ENCODE assay signal across 22 cellular contexts in genomic region chr13:49326222-49326917, GRCh38.
A peak's percentile ranks its signal among the peaks of the same experiment; 100 is the strongest.
DNase-seq lines count a peak whose midpoint lies in the region; ATAC-seq, FAIRE-seq and TF ChIP-seq lines count a peak whose summit lies in the region.
"Had no signal": no experiment of that assay in that cellular context is flagged by ENCODE, and none has a peak within 500 bp of the region (broad histone marks: within the 10 kb centered on the region; RNA-seq: fewer than 3 reads in every experiment).

No MANE protein-coding gene starts in this region.

- CTCF ChIA-PET in GM12878 (lab: Yijun Ruan, JAX) = no interaction called here

- TF ChIP-seq EP300 in GM12878 (IDR thresholded peaks at IDR 0.05; ENCODE audit: borderline replicate concordance in 1 of 2, control insufficient read depth in 1 of 2, low read depth in 2 of 2, low read length in 2 of 2) = no peak

- in situ Hi-C loops in GM12878 (cut with MboI) = no loop called here

- 74% methylated on average over 7 of the region's 7 CpGs for WGBS in GM12878 (ENCODE audit: insufficient coverage, insufficient replicate concordance, low lambda C conversion rate, missing lambda C conversion rate)
- 45 to 54% methylated on average over 7 of the region's 7 CpGs for WGBS in testis, 2 donors

- SMC1A ChIA-PET in GM12878 (lab: Charles Lee; ENCODE audit: uncharacterized antibody, unreplicated experiment) = no interaction called here

- DNase-seq in activated CD4-positive, alpha-beta T cell treated with anti-CD3 and anti-CD28 coated beads, Interleukin-2, amount 10 ng/mL, durations not matched to agents 24 days and 14 days = peak; percentile 50
- DNase-seq in activated CD4-positive, alpha-beta T cell treated with anti-CD3 and anti-CD28 coated beads for 48 hours = no peak
- no peak for DNase-seq in GM12878 (ENCODE audit: low read depth, low spot score)
- peak; percentile 50 for DNase-seq in testis
- no peak for DNase-seq in SIG-M5 (lab: John Stamatoyannopoulos, UW)
- DNase-seq: AML-193, GM23248, NCI-H1417 treated with DMSO at 0.1 percent for 48 hours, NCI-H1930, NCI-H226, NCI-H524 treated with DMSO at 0.1 percent for 48 hours, PC-9 had no signal

- intact Hi-C loops in activated CD4-positive, alpha-beta T cell treated with anti-CD3 and anti-CD28 coated beads, Interleukin-2, amount 10 ng/mL, durations not matched to agents 24 days and 14 days (cut with micrococcal nuclease) = no loop called here
- intact Hi-C loops in GM12878 (cut with micrococcal nuclease; ENCODE audit: unreplicated experiment) (no loop called here), testis (cut with DNase I; ENCODE audit: low total_unique reads) (no loop called here)

- no peaks in the 10 kb centered on the region for H3K79me2 ChIP-seq in GM12878 (ENCODE audit: control insufficient read depth, insufficient read depth, low read length)

- H3K36me3 Mint-ChIP-seq in activated CD4-positive, alpha-beta T cell treated with anti-CD3 and anti-CD28 coated beads, Interleukin-2, amount 10 ng/mL, durations not matched to agents 24 days and 14 days (ENCODE audit: low read depth) = no peaks in the 10 kb centered on the region
- H3K36me3 Mint-ChIP-seq in stimulated activated memory B cell treated with anti-CD40 and anti-IgM and Interleukin-4, amounts not matched to agents 10 μg/mL and 1 μg/mL and 100 μg/mL, for 72 hours = no peaks in the 10 kb centered on the region

- no peaks in the 10 kb centered on the region for H4K20me1 ChIP-seq in GM12878 (ENCODE audit: control insufficient read depth, insufficient read depth)

- no peaks in the 10 kb centered on the region for H3K27me3 ChIP-seq in GM12878 (replicated peaks in 1 of 2; ENCODE audit: control insufficient read depth in 2 of 2, insufficient read depth in 2 of 2, low read length in 1 of 2)
- no peaks in the 10 kb centered on the region for H3K27me3 ChIP-seq in layer of hippocampus (ENCODE audit: control insufficient read depth, insufficient read depth, low read length)
- no peaks in the 10 kb centered on the region for H3K27me3 ChIP-seq in testis

- H3K9ac ChIP-seq in GM12878 (ENCODE audit: control insufficient read depth, insufficient read depth, low read length) = no peak overlapping the region
- H3K9ac ChIP-seq: GM23248, KMS-11 had no signal

- no peak for TF ChIP-seq CTCF in GM12878 (IDR thresholded peaks at IDR 0.05 in 2 of 3, conservative IDR thresholded peaks at IDR 0.05 in 1 of 3; ENCODE audit: control insufficient read depth in 2 of 3, extremely low read depth in 1 of 3, insufficient read depth in 1 of 3, low read depth in 3 of 3, low read length in 3 of 3)
- TF ChIP-seq CTCF in testis (IDR thresholded peaks at IDR 0.05) = no peak

- TF ChIP-seq POLR2A in GM12878 (IDR thresholded peaks at IDR 0.05; ENCODE audit: low read depth, low read length) (no peak), testis (IDR thresholded peaks at IDR 0.05) (no peak)

- RAD21 ChIA-PET in GM12878 (lab: Charles Lee; ENCODE audit: unreplicated experiment) = no interaction called here

- no peak for FAIRE-seq in GM12878 (lab: Jason Lieb, UNC)
- FAIRE-seq: D721Med, GM12892, GM18507 had no signal

- TF ChIP-seq RAD21 in GM12878 (IDR thresholded peaks at IDR 0.05; ENCODE audit: insufficient read depth, low read depth, low read length) = no peak

- ATAC-seq in GM12878 = 0 out of 3 replicates have a peak, but pooled peaks have one; percentile 18
- ATAC-seq in HG03520 (IDR thresholded peaks at IDR 0.05; ENCODE audit: unreplicated experiment) = no peak
- no peak for ATAC-seq in stimulated activated memory B cell treated with anti-CD40 and anti-IgM and Interleukin-4, amounts not matched to agents 10 μg/mL and 1 μg/mL and 100 μg/mL, for 72 hours

- H3K9me3 ChIP-seq in GM12878 (replicated peaks; ENCODE audit: control insufficient read depth, insufficient read depth, low read length) = no peaks in the 10 kb centered on the region
- no peaks in the 10 kb centered on the region for H3K9me3 ChIP-seq in testis

- no TSS peak for BruUV-seq in GM12878 (replicated peaks; lab: Mats Ljungman, UMichigan)

- no peak overlapping the region for H3K27ac ChIP-seq in GM12878 (ENCODE audit: control insufficient read depth, insufficient read depth)
- peak overlapping the region; percentile 30 for H3K27ac ChIP-seq in layer of hippocampus (ENCODE audit: low read depth, low read length)
- peak overlapping the region in 1 of 2 donors; percentile 71 for H3K27ac ChIP-seq in testis
- H3K27ac ChIP-seq: 22Rv1, C4-2B, GM23248, KMS-11, PC-9, RWPE1 had no signal

- no peak overlapping the region for H3K4me2 ChIP-seq in GM12878 (ENCODE audit: control insufficient read depth, insufficient read depth)
- H3K4me2 ChIP-seq: KMS-11, PC-9 had no signal

- no peaks in the 10 kb centered on the region for H3K9me3 Mint-ChIP-seq in activated CD4-positive, alpha-beta T cell treated with anti-CD3 and anti-CD28 coated beads, Interleukin-2, amount 10 ng/mL, durations not matched to agents 24 days and 14 days
- H3K9me3 Mint-ChIP-seq in stimulated activated memory B cell treated with anti-CD40 and anti-IgM and Interleukin-4, amounts not matched to agents 10 μg/mL and 1 μg/mL and 100 μg/mL, for 72 hours = no peaks in the 10 kb centered on the region

- no peaks in the 10 kb centered on the region for H3K27me3 Mint-ChIP-seq in activated CD4-positive, alpha-beta T cell treated with anti-CD3 and anti-CD28 coated beads, Interleukin-2, amount 10 ng/mL, durations not matched to agents 24 days and 14 days
- H3K27me3 Mint-ChIP-seq in stimulated activated memory B cell treated with anti-CD40 and anti-IgM and Interleukin-4, amounts not matched to agents 10 μg/mL and 1 μg/mL and 100 μg/mL, for 72 hours = no peaks in the 10 kb centered on the region

- H3K4me1 Mint-ChIP-seq in activated CD4-positive, alpha-beta T cell treated with anti-CD3 and anti-CD28 coated beads, Interleukin-2, amount 10 ng/mL, durations not matched to agents 24 days and 14 days = peaks cover 1% of the 10 kb centered on the region
- no peaks in the 10 kb centered on the region for H3K4me1 Mint-ChIP-seq in stimulated activated memory B cell treated with anti-CD40 and anti-IgM and Interleukin-4, amounts not matched to agents 10 μg/mL and 1 μg/mL and 100 μg/mL, for 72 hours

- no peak overlapping the region for H3K4me3 Mint-ChIP-seq in activated CD4-positive, alpha-beta T cell treated with anti-CD3 and anti-CD28 coated beads, Interleukin-2, amount 10 ng/mL, durations not matched to agents 24 days and 14 days
- H3K4me3 Mint-ChIP-seq in stimulated activated memory B cell treated with anti-CD40 and anti-IgM and Interleukin-4, amounts not matched to agents 10 μg/mL and 1 μg/mL and 100 μg/mL, for 72 hours = no peak overlapping the region

- POLR2A ChIA-PET in GM12878 (lab: Charles Lee) = no interaction called here

- H3K36me3 ChIP-seq in GM12878 (ENCODE audit: control insufficient read depth in 2 of 2, insufficient read depth in 2 of 2, low read length in 1 of 2) (no peaks in the 10 kb centered on the region), testis (ENCODE audit: low read depth, missing control alignments) (no peaks in the 10 kb centered on the region)

- no peak overlapping the region for H3K27ac Mint-ChIP-seq in activated CD4-positive, alpha-beta T cell treated with anti-CD3 and anti-CD28 coated beads, Interleukin-2, amount 10 ng/mL, durations not matched to agents 24 days and 14 days
- H3K27ac Mint-ChIP-seq in stimulated activated memory B cell treated with anti-CD40 and anti-IgM and Interleukin-4, amounts not matched to agents 10 μg/mL and 1 μg/mL and 100 μg/mL, for 72 hours = no peak overlapping the region

- H2AFZ ChIP-seq in GM12878 (ENCODE audit: control insufficient read depth, low read depth, low read length) = no peak overlapping the region; the same call in 1 of the 2 replicates
- H2AFZ ChIP-seq: GM23248, PC-9 had no signal

- no peaks in the 10 kb centered on the region for H3K4me1 ChIP-seq in GM12878 (ENCODE audit: control insufficient read depth, insufficient read depth, low read length)
- peaks cover 19% of the 10 kb centered on the region for H3K4me1 ChIP-seq in testis

- H3K4me3 ChIP-seq in GM12878 (no peak overlapping the region), testis (no peak overlapping the region)
- H3K4me3 ChIP-seq: GM23248, PC-9 had no signal

TF ChIP-seq in GM12878, 131 proteins besides CTCF, POLR2A, EP300 and RAD21:
- TF ChIP-seq BHLHE40 (IDR thresholded peaks at IDR 0.05; ENCODE audit: borderline replicate concordance in 1 of 2, low read depth in 2 of 2, low read length in 1 of 2) = peak in 1 of 2 experiments; percentile 12; a peak in 1 of 4 replicates
- TF ChIP-seq MXI1 (IDR thresholded peaks at IDR 0.05; ENCODE audit: low read depth, low read length) = no peak

Comparison
In these comparisons a context has a peak if more than half of its experiments do, and no peak if none do; other contexts are left out.
1. DNase-seq: peak in activated CD4-positive, alpha-beta T cell treated with anti-CD3 and anti-CD28 coated beads, Interleukin-2, amount 10 ng/mL, durations not matched to agents 24 days and 14 days (single experiment) and testis (single experiment); none in activated CD4-positive, alpha-beta T cell treated with anti-CD3 and anti-CD28 coated beads for 48 hours (single experiment), GM12878 (single experiment) and SIG-M5 (single experiment).